In the genomic region with DNA sequence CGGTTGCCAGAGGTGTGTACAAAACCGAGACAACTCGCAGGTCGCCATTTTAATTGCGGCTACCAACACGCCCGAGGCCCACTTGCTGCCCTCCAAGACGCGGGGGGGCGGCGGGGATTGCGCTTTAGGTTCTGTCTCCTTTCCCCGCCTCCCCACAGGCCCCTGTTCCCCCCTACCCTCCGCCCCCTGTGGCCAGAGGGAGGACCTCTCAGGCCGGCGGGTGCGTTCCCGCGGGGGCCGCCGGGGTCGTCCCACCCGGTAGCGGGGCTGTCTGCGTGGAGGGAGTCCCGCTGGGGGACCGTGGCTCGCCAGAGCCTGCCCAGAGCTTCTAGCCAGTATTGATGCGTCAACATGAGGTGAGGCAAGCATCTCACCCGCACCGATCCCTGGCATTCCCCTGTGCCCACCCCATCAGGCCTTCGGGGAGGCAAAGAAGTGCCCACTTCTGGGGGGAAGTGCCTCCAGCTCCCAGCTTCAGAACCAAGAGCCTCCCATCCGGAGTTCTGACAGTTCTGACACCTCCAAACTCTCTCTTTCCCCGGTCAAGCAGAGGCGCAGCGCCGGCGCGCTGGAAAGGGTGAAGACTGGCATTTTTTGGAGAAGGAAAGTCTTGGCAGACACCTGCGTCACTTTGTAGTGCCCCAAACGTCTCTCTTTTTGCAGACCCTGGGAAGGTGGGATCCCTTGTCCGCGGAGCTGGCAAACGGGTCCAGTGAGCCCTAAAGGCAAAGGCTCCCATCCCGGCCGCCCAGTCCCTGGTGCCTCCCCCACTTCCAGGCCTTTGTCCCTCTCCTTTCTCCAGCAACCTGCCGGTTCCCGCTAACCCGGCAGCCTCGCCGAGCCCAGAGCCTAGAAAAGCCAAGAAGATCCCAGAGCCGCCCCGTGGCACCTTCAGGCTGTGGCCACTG, we compare ENCODE assay signal across 8 cellular contexts. TPM values are rescaled to one million over a fixed set of nuclear protein-coding genes. Genes with fewer than 3 reads are reported as not detected.
DNase-seq lines count a peak whose midpoint lies in the region; ATAC-seq and TF ChIP-seq lines count a peak whose summit lies in the region.

No MANE protein-coding gene starts in this region.

- peak overlapping the region in 8 of 11 experiments; percentile 9 to 91 (median 38); a peak in 11 of 22 replicates for H3K4me2 ChIP-seq in BLaER1 treated with 17β-estradiol and CSF1 and Interleukin-3, amounts not matched to agents 10 nM and 100 nM

- ATAC-seq in naive thymus-derived CD4-positive, alpha-beta T cell: no peak

- peaks cover 100% of the 10 kb centered on the region in 11 experiments for H3K27me3 ChIP-seq in BLaER1 treated with 17β-estradiol and CSF1 and Interleukin-3, amounts not matched to agents 10 nM and 100 nM
- H3K27me3 ChIP-seq in naive thymus-derived CD4-positive, alpha-beta T cell (ENCODE audit: control insufficient read depth in 2 of 2, insufficient read depth in 2 of 2, low read length in 2 of 2): peaks cover 7 to 56% of the 10 kb centered on the region in 2 donors

- H4K20me1 ChIP-seq in BLaER1 treated with 17β-estradiol and CSF1 and Interleukin-3, amounts not matched to agents 10 nM and 100 nM: peaks cover 0 to 66% (median 34%) of the 10 kb centered on the region in 11 experiments; a peak in 16 of 22 replicates

- intact Hi-C loops in naive thymus-derived CD4-positive, alpha-beta T cell (cut with micrococcal nuclease): loop anchor here (2.0 to 10.0 kb wide), 4 partner anchors 13 to 449 kb away; partner anchors contain the start of genes DCDC1 (in 1 of the 2) and DNAJC24 (in 1 of the 2)

- peaks cover 11% of the 10 kb centered on the region for H3K36me3 Mint-ChIP-seq in brain
- H3K36me3 Mint-ChIP-seq in naive thymus-derived CD4-positive, alpha-beta T cell: peaks cover 0 to 13% (median 0%) of the 10 kb centered on the region in 5 donors

- H3K4me1 Mint-ChIP-seq in brain: peaks cover 65% of the 10 kb centered on the region
- H3K4me1 Mint-ChIP-seq in naive thymus-derived CD4-positive, alpha-beta T cell: peaks cover 21 to 74% (median 58%) of the 10 kb centered on the region in 7 donors

- H3K27ac Mint-ChIP-seq in brain: peak overlapping the region; percentile 93 to 99 (median 94)
- H3K27ac Mint-ChIP-seq in naive thymus-derived CD4-positive, alpha-beta T cell: peak overlapping the region in 1 of 9 donors; percentile 23

- H3K27me3 Mint-ChIP-seq in brain: peaks cover 67% of the 10 kb centered on the region
- H3K27me3 Mint-ChIP-seq in naive thymus-derived CD4-positive, alpha-beta T cell: peaks cover 60 to 80% (median 66%) of the 10 kb centered on the region in 5 donors

- no peak overlapping the region for H3K9ac ChIP-seq in BLaER1 treated with 17β-estradiol and CSF1 and Interleukin-3, amounts not matched to agents 10 nM and 100 nM

- H3K36me3 ChIP-seq in BLaER1 treated with 17β-estradiol and CSF1 and Interleukin-3, amounts not matched to agents 10 nM and 100 nM: no peaks in the 10 kb centered on the region
- no peaks in the 10 kb centered on the region for H3K36me3 ChIP-seq in HEK293 (ENCODE audit: control insufficient read depth in 2 of 2, insufficient read depth in 1 of 2, low read length in 2 of 2)
- no peaks in the 10 kb centered on the region for H3K36me3 ChIP-seq in naive thymus-derived CD4-positive, alpha-beta T cell (ENCODE audit: control insufficient read depth in 2 of 3, insufficient read depth in 3 of 3, low read length in 3 of 3)

- peak overlapping the region; percentile 93 to 97 (median 94) for H3K4me3 Mint-ChIP-seq in brain
- H3K4me3 Mint-ChIP-seq in naive thymus-derived CD4-positive, alpha-beta T cell: peak overlapping the region in 9 of 10 donors; percentile 59 to 90 (median 82)

- TF ChIP-seq CTCF in HEK293 (tag by site-specific recombination; IDR thresholded peaks at IDR 0.05): no peak
- TF ChIP-seq CTCF in brain (conservative IDR thresholded peaks at IDR 0.05): no peak

- CTCF ChIA-PET in HEK293 (lab: Yijun Ruan, JAX): no interaction called here
- CTCF ChIA-PET in naive thymus-derived CD4-positive, alpha-beta T cell (lab: Charles Lee): no interaction called here

- peaks cover 45 to 71% (median 53%) of the 10 kb centered on the region in 11 experiments for H3K9me3 ChIP-seq in BLaER1 treated with 17β-estradiol and CSF1 and Interleukin-3, amounts not matched to agents 10 nM and 100 nM (replicated peaks in 1 of 11)
- no peaks in the 10 kb centered on the region for H3K9me3 ChIP-seq in HEK293 (ENCODE audit: control insufficient read depth, insufficient read depth, low read depth, low read length)
- no peaks in the 10 kb centered on the region for H3K9me3 ChIP-seq in naive thymus-derived CD4-positive, alpha-beta T cell (ENCODE audit: control insufficient read depth in 2 of 3, low read length in 3 of 3)

- H3K9me3 Mint-ChIP-seq in brain: peaks cover 0 to 11% (median 0%) of the 10 kb centered on the region in 5 experiments
- H3K9me3 Mint-ChIP-seq in naive thymus-derived CD4-positive, alpha-beta T cell: peaks cover 0 to 5% (median 0%) of the 10 kb centered on the region in 11 donors

- no peak for DNase-seq in naive thymus-derived CD4-positive, alpha-beta T cell
- DNase-seq in DMS 273 (lab: John Stamatoyannopoulos, UW; ENCODE audit: unreplicated experiment): no peak
- no peak for DNase-seq in GF-D8 (lab: John Stamatoyannopoulos, UW)
- DNase-seq in NCI-H524 treated with DMSO at 0.1 percent for 48 hours (lab: John Stamatoyannopoulos, UW): no peak
- DNase-seq in activated CD4-positive, alpha-beta T cell treated with anti-CD3 and anti-CD28 coated beads, Interleukin-2, amount 50 U/mL, for 1 hour: no peak

- POLR2A ChIA-PET in HEK293 (lab: Yijun Ruan, JAX): no interaction called here
- POLR2A ChIA-PET in naive thymus-derived CD4-positive, alpha-beta T cell (lab: Charles Lee): no interaction called here

- peak overlapping the region in 5 of 10 experiments; percentile 8 to 49 (median 28); a peak in 6 of 20 replicates for H3K4me3 ChIP-seq in BLaER1 treated with 17β-estradiol and CSF1 and Interleukin-3, amounts not matched to agents 10 nM and 100 nM
- H3K4me3 ChIP-seq in HEK293 (ENCODE audit: low read depth, low read length): no peak overlapping the region
- H3K4me3 ChIP-seq in naive thymus-derived CD4-positive, alpha-beta T cell (ENCODE audit: low read length): no peak overlapping the region

- peaks cover 0 to 27% (median 19%) of the 10 kb centered on the region in 10 experiments; a peak in 14 of 20 replicates for H3K4me1 ChIP-seq in BLaER1 treated with 17β-estradiol and CSF1 and Interleukin-3, amounts not matched to agents 10 nM and 100 nM
- no peaks in the 10 kb centered on the region for H3K4me1 ChIP-seq in HEK293 (ENCODE audit: control insufficient read depth, insufficient read depth, low read length)
- H3K4me1 ChIP-seq in naive thymus-derived CD4-positive, alpha-beta T cell (ENCODE audit: control insufficient read depth in 2 of 2, insufficient read depth in 2 of 2, low read length in 2 of 2): peaks cover 16 to 30% of the 10 kb centered on the region in 2 donors

- no peak overlapping the region for H3K27ac ChIP-seq in BLaER1 treated with 17β-estradiol and CSF1 and Interleukin-3, amounts not matched to agents 10 nM and 100 nM
- H3K27ac ChIP-seq in HEK293 (ENCODE audit: extremely low read depth, low read depth, low read length): no peak overlapping the region
- no peak overlapping the region for H3K27ac ChIP-seq in naive thymus-derived CD4-positive, alpha-beta T cell (ENCODE audit: low read depth, low read length)

TF ChIP-seq in HEK293, 187 proteins besides CTCF, POLR2A, EP300 and RAD21:
- TF ChIP-seq ZBTB17 (tag by site-specific recombination; IDR thresholded peaks at IDR 0.05) (peak; percentile 47; the same call in 1 of the 2 replicates), ZFP41 (tag by site-specific recombination; IDR thresholded peaks at IDR 0.05; ENCODE audit: borderline replicate concordance) (no peak), ZNF202 (tag by site-specific recombination; IDR thresholded peaks at IDR 0.05; ENCODE audit: borderline replicate concordance) (0 out of 2 replicates have a peak, but pooled peaks have one; percentile 15)

RNA-seq across cellular contexts. Expression of gene PAX6, which starts 3.1 kb away (rescaled TPM):
- 16.7 TPM for polyA plus RNA-seq in brain (ENCODE audit: insufficient read depth, low read depth, low replicate concordance)
- not detected for total RNA-seq in naive thymus-derived CD4-positive, alpha-beta T cell
- polyA plus RNA-seq in naive thymus-derived CD4-positive, alpha-beta T cell: not detected

Comparison
In these comparisons a context has a peak if more than half of its experiments do, and no peak if none do; other contexts are left out.
1. RNA of gene PAX6, which starts 3.1 kb away (polyA plus RNA-seq): 16.7 TPM in brain (single experiment); not detected in naive thymus-derived CD4-positive, alpha-beta T cell; every median in the first group is over 10 times any median in the second.